Comparison of ENCODE assay signal across 18 cellular contexts in genomic region chr2:103445356-103445755, GRCh38.
DNase-seq lines count a peak whose midpoint lies in the region; ATAC-seq lines count a peak whose summit lies in the region.
"Had no signal": no experiment of that assay in that cellular context is flagged by ENCODE, and none has a peak within 500 bp of the region (broad histone marks: within the 10 kb centered on the region; RNA-seq: fewer than 3 reads in every experiment).

No MANE protein-coding gene starts in this region.

- H3K27ac ChIP-seq in mesendoderm (ENCODE audit: low read depth, low read length), result no peak overlapping the region
- no peak overlapping the region for H3K27ac ChIP-seq in CD4-positive, alpha-beta memory T cell (ENCODE audit: low read depth, low read length)
- H3K27ac ChIP-seq: SJSA1 had no signal

- no peaks in the 10 kb centered on the region for H3K4me1 ChIP-seq in mesendoderm (ENCODE audit: control insufficient read depth, low read depth, low read length)
- H3K4me1 ChIP-seq in CD4-positive, alpha-beta memory T cell (ENCODE audit: insufficient read depth, low read length), result no peaks in the 10 kb centered on the region
- H3K4me1 ChIP-seq: SJSA1 had no signal

- no peak overlapping the region for H3K9ac ChIP-seq in mesendoderm (ENCODE audit: low read length)

- no peak for ATAC-seq in GM18873 (IDR thresholded peaks at IDR 0.05; ENCODE audit: low FRiP score, unreplicated experiment)

- H3K56ac ChIP-seq in mesendoderm (ENCODE audit: low read length), result no peak overlapping the region

- peaks cover 0 to 7% of the 10 kb centered on the region in 2 donors for H3K9me3 ChIP-seq in CD4-positive, alpha-beta memory T cell (ENCODE audit: control insufficient read depth in 1 of 2, low read length in 2 of 2)
- H3K9me3 ChIP-seq: MG63, SJSA1 had no signal

- no peaks in the 10 kb centered on the region for H3K27me3 Mint-ChIP-seq in CD4-positive, alpha-beta memory T cell
- H3K27me3 Mint-ChIP-seq: activated B cell treated with CpG ODN at 0.5 μM for 24 hours had no signal

- H3K36me3 ChIP-seq in mesendoderm (ENCODE audit: control insufficient read depth, insufficient read depth, low read length), result no peaks in the 10 kb centered on the region
- H3K36me3 ChIP-seq in CD4-positive, alpha-beta memory T cell (ENCODE audit: insufficient read depth, low read length), result no peaks in the 10 kb centered on the region
- H3K36me3 ChIP-seq: MG63, SJSA1 had no signal

- no peak overlapping the region for H3K27ac Mint-ChIP-seq in CD4-positive, alpha-beta memory T cell
- H3K27ac Mint-ChIP-seq: activated B cell treated with CpG ODN at 0.5 μM for 24 hours had no signal

- no peak overlapping the region for H2BK15ac ChIP-seq in mesendoderm (replicated peaks; ENCODE audit: low read depth)

- no peak overlapping the region for H2BK120ac ChIP-seq in mesendoderm (ENCODE audit: low read depth, low read length)

- no peak overlapping the region for H4K5ac ChIP-seq in mesendoderm (ENCODE audit: low read length)

- no peak overlapping the region for H3K4me2 ChIP-seq in mesendoderm (ENCODE audit: low read length)

- H3K23ac ChIP-seq in mesendoderm (ENCODE audit: low read length), result no peak overlapping the region

- intact Hi-C loops in CD4-positive, alpha-beta memory T cell (cut with micrococcal nuclease), result no loop called here

- H2BK5ac ChIP-seq in mesendoderm (ENCODE audit: low read length), result no peak overlapping the region

- WGBS in mesendoderm (ENCODE audit: extremely low coverage, insufficient coverage, low lambda C conversion rate), result no CpG with 5 or more reads among the region's 3 CpGs

- no peak overlapping the region for H4K8ac ChIP-seq in mesendoderm (ENCODE audit: low read depth, low read length)

- H3K79me2 ChIP-seq in mesendoderm (ENCODE audit: control insufficient read depth, insufficient read depth, low read length), result no peaks in the 10 kb centered on the region

- H3K4me3 ChIP-seq in mesendoderm (ENCODE audit: low read length), result no peak overlapping the region
- no peak overlapping the region for H3K4me3 ChIP-seq in CD4-positive, alpha-beta memory T cell (ENCODE audit: low read length in 2 of 2)
- H3K4me3 ChIP-seq: MG63, SJSA1 had no signal

- DNase-seq in NCI-H82 (lab: John Stamatoyannopoulos, UW), result peak; percentile 31
- DNase-seq in NCI-H82 treated with DMSO at 0.1 percent for 48 hours (lab: John Stamatoyannopoulos, UW; ENCODE audit: unreplicated experiment), result no peak
- DNase-seq in NCI-H1694 (lab: John Stamatoyannopoulos, UW), result peak; percentile 15
- DNase-seq in NCI-H748 (lab: John Stamatoyannopoulos, UW; ENCODE audit: unreplicated experiment), result peak; percentile 93
- DNase-seq in mesendoderm, result peak; percentile 33
- DNase-seq in CD4-positive, alpha-beta memory T cell, result no peak
- no peak for DNase-seq in HUDEP-2 (lab: John Stamatoyannopoulos, UW; ENCODE audit: unreplicated experiment in 76 of 76)
- DNase-seq: activated B cell treated with CpG ODN at 0.5 μM for 24 hours; activated naive CD4-positive, alpha-beta T cell treated with anti-CD3 and anti-CD28 coated beads, Interleukin-2, amount 50 U/mL, for 16 hours; activated T-cell treated with anti-CD3 and anti-CD28 coated beads, Interleukin-2, amount 50 U/mL, for 48 hours; aorta; glutamatergic neuron; HCEC 1CT; MG63; stimulated activated CD4-positive, alpha-beta T cell treated with anti-CD3 and anti-CD28 coated beads, Interleukin-4, amount 100 ng/mL, for 4 hours; T-helper 2 cell had no signal

- H2AK5ac ChIP-seq in mesendoderm (ENCODE audit: low read length), result no peak overlapping the region

- no peak overlapping the region for H3K18ac ChIP-seq in mesendoderm (ENCODE audit: low read length)

- no peaks in the 10 kb centered on the region for H3K36me3 Mint-ChIP-seq in CD4-positive, alpha-beta memory T cell

- POLR2A ChIA-PET in CD4-positive, alpha-beta memory T cell (lab: Charles Lee; ENCODE audit: partially characterized antibody), result no interaction called here

- CTCF ChIA-PET in CD4-positive, alpha-beta memory T cell (lab: Charles Lee; ENCODE audit: partially characterized antibody), result no interaction called here

- no peaks in the 10 kb centered on the region for H3K27me3 ChIP-seq in mesendoderm (ENCODE audit: insufficient read depth, low read length, poor library complexity)
- H3K27me3 ChIP-seq in CD4-positive, alpha-beta memory T cell (ENCODE audit: insufficient read depth, low read length), result no peaks in the 10 kb centered on the region
- H3K27me3 ChIP-seq: MG63, SJSA1 had no signal

- H3K79me1 ChIP-seq in mesendoderm (ENCODE audit: low read length), result no peaks in the 10 kb centered on the region

- peaks cover 2 to 22% (median 4%) of the 10 kb centered on the region in 8 donors for H3K9me3 Mint-ChIP-seq in CD4-positive, alpha-beta memory T cell

- H3K4ac ChIP-seq in mesendoderm (ENCODE audit: low read depth, low read length), result no peak overlapping the region

- no peaks in the 10 kb centered on the region for H3K4me1 Mint-ChIP-seq in CD4-positive, alpha-beta memory T cell
- H3K4me1 Mint-ChIP-seq: activated B cell treated with CpG ODN at 0.5 μM for 24 hours had no signal

- no peak overlapping the region for H3K4me3 Mint-ChIP-seq in CD4-positive, alpha-beta memory T cell
- H3K4me3 Mint-ChIP-seq: activated B cell treated with CpG ODN at 0.5 μM for 24 hours had no signal

Comparison
In these comparisons a context has a peak if more than half of its experiments do, and no peak if none do; other contexts are left out.
1. DNase-seq: peak in NCI-H82 (single experiment), NCI-H1694 (single experiment), NCI-H748 (single experiment) and mesendoderm (single experiment); none in NCI-H82 treated with DMSO at 0.1 percent for 48 hours (single experiment), CD4-positive, alpha-beta memory T cell (0 of 5) and HUDEP-2 (0 of 76).